Comparison of ENCODE assay signal across 15 cellular contexts in genomic region chr7:150875791-150876190, GRCh38. TPM values are rescaled to one million over a fixed set of nuclear protein-coding genes. Genes with fewer than 3 reads are reported as not detected.
DNase-seq lines count a peak whose midpoint lies in the region; ATAC-seq and TF ChIP-seq lines count a peak whose summit lies in the region.
"Had no signal": no experiment of that assay in that cellular context is flagged by ENCODE, and none has a peak within 500 bp of the region (broad histone marks: within the 10 kb centered on the region; RNA-seq: fewer than 3 reads in every experiment).

No MANE protein-coding gene starts in this region.

- H3K4me1 Mint-ChIP-seq in type B pancreatic cell (ENCODE audit: unreplicated experiment): peaks cover 4% of the 10 kb centered on the region
- peaks cover 15% of the 10 kb centered on the region for H3K4me1 Mint-ChIP-seq in stimulated activated memory B cell treated with anti-CD40 and anti-IgM and Interleukin-4, amounts not matched to agents 10 μg/mL and 1 μg/mL and 100 μg/mL, for 72 hours

- intact Hi-C loops in right cardiac atrium (cut with DNase I): loop anchor here (2.0 to 5.0 kb wide), 3 partner anchors 93 to 98 kb away; no protein-coding TSS in a partner anchor

- no peak overlapping the region for H3K9ac ChIP-seq in MM.1S (ENCODE audit: low read length)

- 75% methylated on average over 4 of the region's 4 CpGs for WGBS in right cardiac atrium

- H4K20me1 ChIP-seq in MM.1S (ENCODE audit: insufficient read depth, low read length): no peaks in the 10 kb centered on the region

- no peaks in the 10 kb centered on the region for H3K27me3 ChIP-seq in cardiac muscle cell
- H3K27me3 ChIP-seq in right cardiac atrium (ENCODE audit: control insufficient read depth, insufficient read depth): no peaks in the 10 kb centered on the region
- H3K27me3 ChIP-seq in MM.1S (replicated peaks; ENCODE audit: insufficient read depth, low read length): no peaks in the 10 kb centered on the region
- H3K27me3 ChIP-seq in WERI-Rb-1 (ENCODE audit: insufficient read depth, low read depth, severe bottlenecking): no peaks in the 10 kb centered on the region
- H3K27me3 ChIP-seq: SJSA1, testis had no signal

- no peaks in the 10 kb centered on the region for H3F3A ChIP-seq in MM.1S (ENCODE audit: insufficient read depth, low read length)

- TF ChIP-seq CTCF in cardiac muscle cell (IDR thresholded peaks at IDR 0.05; ENCODE audit: low read depth, low read length) (peak; percentile 3), MM.1S (IDR thresholded peaks at IDR 0.05; ENCODE audit: low read length) (peak; percentile 33), WERI-Rb-1 (IDR thresholded peaks at IDR 0.05; ENCODE audit: low read depth, low read length) (peak; percentile 35; the same call in 1 of the 2 replicates), type B pancreatic cell (conservative IDR thresholded peaks at IDR 0.05) (peak; percentile 45)

- H3K9me3 ChIP-seq in cardiac muscle cell (ENCODE audit: low read depth): no peaks in the 10 kb centered on the region
- no peaks in the 10 kb centered on the region for H3K9me3 ChIP-seq in right cardiac atrium (ENCODE audit: control insufficient read depth, low read length)
- no peaks in the 10 kb centered on the region for H3K9me3 ChIP-seq in MM.1S (replicated peaks; ENCODE audit: insufficient read depth, low read length)
- H3K9me3 ChIP-seq in WERI-Rb-1 (ENCODE audit: severe bottlenecking): no peaks in the 10 kb centered on the region
- H3K9me3 ChIP-seq: SJSA1, testis had no signal

- peaks cover 5% of the 10 kb centered on the region for H3K4me1 ChIP-seq in cardiac muscle cell (ENCODE audit: low read depth)
- H3K4me1 ChIP-seq in right cardiac atrium (ENCODE audit: control insufficient read depth, insufficient read depth, low read length): no peaks in the 10 kb centered on the region
- no peaks in the 10 kb centered on the region for H3K4me1 ChIP-seq in MM.1S (ENCODE audit: low read length)
- H3K4me1 ChIP-seq: SJSA1, testis had no signal

- no peak overlapping the region for H3K4me2 ChIP-seq in MM.1S (ENCODE audit: low read depth, low read length)

- H3K36me3 ChIP-seq in cardiac muscle cell: no peaks in the 10 kb centered on the region
- H3K36me3 ChIP-seq in MM.1S (replicated peaks; ENCODE audit: insufficient read depth, low read length): no peaks in the 10 kb centered on the region
- H3K36me3 ChIP-seq in WERI-Rb-1: no peaks in the 10 kb centered on the region
- H3K36me3 ChIP-seq: SJSA1 had no signal

- no peak for ATAC-seq in right cardiac atrium
- ATAC-seq in stimulated activated memory B cell treated with anti-CD40 and anti-IgM and Interleukin-4, amounts not matched to agents 10 μg/mL and 1 μg/mL and 100 μg/mL, for 72 hours: no peak

- DNase-seq in cardiac muscle cell (ENCODE audit: low read depth in 1 of 2, low spot score in 1 of 2) (no peak), right cardiac atrium (no peak), MM.1S (peak; percentile 40), WERI-Rb-1 (no peak), type B pancreatic cell (ENCODE audit: extremely low spot score, unreplicated experiment) (no peak), NOMO-1 treated with dmso at 0.1 percent for 144 hours (lab: John Stamatoyannopoulos, UW; ENCODE audit: unreplicated experiment) (no peak), hippocampal formation (lab: John Stamatoyannopoulos, UW) (no peak)
- DNase-seq: activated CD4-positive, alpha-beta T cell treated with anti-CD3 and anti-CD28 coated beads for 48 hours; activated naive CD4-positive, alpha-beta T cell treated with Interleukin-2 at 50 U/mL for 16 hours; CD4-positive, CD25-positive, alpha-beta regulatory T cell; testis had no signal

- H3K36me3 Mint-ChIP-seq in type B pancreatic cell: no peaks in the 10 kb centered on the region
- peaks cover 9% of the 10 kb centered on the region for H3K36me3 Mint-ChIP-seq in stimulated activated memory B cell treated with anti-CD40 and anti-IgM and Interleukin-4, amounts not matched to agents 10 μg/mL and 1 μg/mL and 100 μg/mL, for 72 hours

- no peaks in the 10 kb centered on the region for H3K9me2 ChIP-seq in MM.1S (replicated peaks; ENCODE audit: insufficient read depth, low read length)

- no peak overlapping the region for H3K27ac Mint-ChIP-seq in type B pancreatic cell
- H3K27ac Mint-ChIP-seq in stimulated activated memory B cell treated with anti-CD40 and anti-IgM and Interleukin-4, amounts not matched to agents 10 μg/mL and 1 μg/mL and 100 μg/mL, for 72 hours: no peak overlapping the region
- H3K27ac Mint-ChIP-seq: CD4-positive, CD25-positive, alpha-beta regulatory T cell had no signal

- H3K27ac ChIP-seq in cardiac muscle cell: no peak overlapping the region
- no peak overlapping the region for H3K27ac ChIP-seq in right cardiac atrium (ENCODE audit: low read length)
- H3K27ac ChIP-seq in MM.1S (ENCODE audit: low read length): no peak overlapping the region
- H3K27ac ChIP-seq in WERI-Rb-1: no peak overlapping the region
- H3K27ac ChIP-seq: coronary artery, SJSA1, testis had no signal

- no peaks in the 10 kb centered on the region for H3K9me3 Mint-ChIP-seq in type B pancreatic cell
- H3K9me3 Mint-ChIP-seq in stimulated activated memory B cell treated with anti-CD40 and anti-IgM and Interleukin-4, amounts not matched to agents 10 μg/mL and 1 μg/mL and 100 μg/mL, for 72 hours: peaks cover 18% of the 10 kb centered on the region

- H3K27me3 Mint-ChIP-seq in type B pancreatic cell: peaks cover 19% of the 10 kb centered on the region
- no peaks in the 10 kb centered on the region for H3K27me3 Mint-ChIP-seq in stimulated activated memory B cell treated with anti-CD40 and anti-IgM and Interleukin-4, amounts not matched to agents 10 μg/mL and 1 μg/mL and 100 μg/mL, for 72 hours

- no peak overlapping the region for H2AFZ ChIP-seq in MM.1S (ENCODE audit: low read length)

- no peaks in the 10 kb centered on the region for H3K79me2 ChIP-seq in MM.1S (ENCODE audit: low read length)

- no peak overlapping the region for H3K4me3 ChIP-seq in cardiac muscle cell
- no peak overlapping the region for H3K4me3 ChIP-seq in right cardiac atrium (ENCODE audit: low read length)
- H3K4me3 ChIP-seq in MM.1S (ENCODE audit: low read length): no peak overlapping the region
- H3K4me3 ChIP-seq in WERI-Rb-1 (ENCODE audit: low read depth, low read length): no peak overlapping the region
- H3K4me3 ChIP-seq: coronary artery, SJSA1, testis had no signal

- H3K4me3 Mint-ChIP-seq in type B pancreatic cell: no peak overlapping the region
- H3K4me3 Mint-ChIP-seq in stimulated activated memory B cell treated with anti-CD40 and anti-IgM and Interleukin-4, amounts not matched to agents 10 μg/mL and 1 μg/mL and 100 μg/mL, for 72 hours: no peak overlapping the region

RNA-seq across cellular contexts. Expression of gene AOC1, which starts 23.5 kb away (rescaled TPM):
- 0.06 TPM in 1 of 2 replicates, not detected in the other for total RNA-seq in cardiac muscle cell
- polyA plus RNA-seq in cardiac muscle cell: not detected in 2 replicates
- total RNA-seq in right cardiac atrium: under 1 TPM in 2 of 4 donors, not detected in 2; 0.17 to 0.40 TPM
- not detected for polyA plus RNA-seq in right cardiac atrium
- 21.4 and 26.2 TPM in 2 replicates for total RNA-seq in type B pancreatic cell (ENCODE audit: low replicate concordance)
- total RNA-seq: CD4-positive, CD25-positive, alpha-beta regulatory T cell; glomerular endothelial cell; SJSA1 had no signal
- polyA plus RNA-seq: CD4-positive, CD25-positive, alpha-beta regulatory T cell had no signal

Comparison
In these comparisons a context has a peak if more than half of its experiments do, and no peak if none do; other contexts are left out.
1. RNA of gene AOC1, which starts 23.5 kb away (total RNA-seq): 21.4 to 26.2 TPM in type B pancreatic cell; 0.17 to 0.40 TPM in right cardiac atrium and 0.06 TPM in cardiac muscle cell; every median in the first group is over 10 times any median in the second.
2. Peak in every context shown above with its lines, with median percentiles within 50 percentile points of each other: CTCF ChIP-seq.